25 cellular contexts compared by ENCODE assay signal in the genomic region with DNA sequence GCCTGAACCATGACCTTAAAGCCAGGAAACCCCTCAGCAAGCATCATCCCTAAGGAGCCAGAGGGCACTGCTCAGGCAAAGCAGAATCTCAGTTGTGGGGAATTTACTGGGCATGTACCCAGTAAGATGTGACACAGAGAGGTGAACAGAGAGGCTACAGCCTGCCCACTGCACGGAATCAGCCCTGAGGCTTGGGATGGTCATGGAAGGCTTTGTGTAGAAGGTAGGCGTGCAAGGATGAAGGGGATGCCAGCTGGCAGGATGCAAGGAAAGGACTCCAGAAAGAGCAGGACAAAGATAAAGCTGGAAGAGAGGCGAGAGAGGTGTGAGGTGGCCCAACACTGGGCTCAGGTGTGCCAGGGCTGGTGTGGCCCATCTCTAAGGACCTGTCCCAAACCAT.
"Had no signal": no experiment of that assay in that cellular context is flagged by ENCODE, and none has a peak within 500 bp of the region (broad histone marks: within the 10 kb centered on the region; RNA-seq: fewer than 3 reads in every experiment).

No MANE protein-coding gene starts in this region.

- H3K4me3 ChIP-seq: ascending aorta, esophagus muscularis mucosa, left ventricle myocardium inferior, lung, neural progenitor cell, right lobe of liver, SK-N-MC, thyroid gland, upper lobe of left lung had no signal

- H3K27me3 ChIP-seq: ascending aorta, brain microvascular endothelial cell, esophagus muscularis mucosa, right lobe of liver, thyroid gland, upper lobe of left lung had no signal

- H3K9me3 Mint-ChIP-seq: activated naive CD8-positive, alpha-beta T cell treated with anti-CD3 and anti-CD28 coated beads for 36 hours; activated T-helper 2 cell treated with anti-CD3 and anti-CD28 coated beads, Interferon-gamma antibody, Interleukin-2, Interleukin-4, amounts not matched to agents 10 μg/mL and 5 μg/mL and 100 μg/mL, durations not matched to agents 14 hours and 24 hours and 36 hours; endodermal cell; naive thymus-derived CD8-positive, alpha-beta T cell; neural progenitor cell; stimulated activated memory B cell treated with anti-CD40 and anti-IgM and Interleukin-4, amounts not matched to agents 10 μg/mL and 1 μg/mL and 100 μg/mL, for 72 hours; stimulated activated naive CD8-positive, alpha-beta T cell treated with anti-CD3 and anti-CD28 coated beads, Interleukin-15, amount 100 ng/mL, for 72 hours had no signal

- H3K4me3 Mint-ChIP-seq: activated CD4-positive, alpha-beta T cell treated with anti-CD3 and anti-CD28 coated beads for 36 hours; activated naive CD8-positive, alpha-beta T cell treated with anti-CD3 and anti-CD28 coated beads for 36 hours; endodermal cell; naive thymus-derived CD8-positive, alpha-beta T cell; neural progenitor cell; stimulated activated memory B cell treated with anti-CD40 and anti-IgM and Interleukin-4, amounts not matched to agents 10 μg/mL and 1 μg/mL and 100 μg/mL, for 72 hours; stimulated activated naive CD8-positive, alpha-beta T cell treated with anti-CD3 and anti-CD28 coated beads, Interleukin-15, amount 100 ng/mL, for 72 hours had no signal

- H3K27me3 Mint-ChIP-seq: activated CD4-positive, alpha-beta T cell treated with anti-CD3 and anti-CD28 coated beads for 36 hours; activated naive CD8-positive, alpha-beta T cell treated with anti-CD3 and anti-CD28 coated beads for 36 hours; stimulated activated memory B cell treated with anti-CD40 and anti-IgM and Interleukin-4, amounts not matched to agents 10 μg/mL and 1 μg/mL and 100 μg/mL, for 72 hours; stimulated activated naive CD8-positive, alpha-beta T cell treated with anti-CD3 and anti-CD28 coated beads, Interleukin-15, amount 100 ng/mL, for 72 hours had no signal

- H3K27ac Mint-ChIP-seq: activated CD4-positive, alpha-beta T cell treated with anti-CD3 and anti-CD28 coated beads for 36 hours; activated naive CD8-positive, alpha-beta T cell treated with anti-CD3 and anti-CD28 coated beads for 36 hours; activated T-helper 2 cell treated with anti-CD3 and anti-CD28 coated beads, Interferon-gamma antibody, Interleukin-2, Interleukin-4, amounts not matched to agents 10 μg/mL and 5 μg/mL and 100 μg/mL, durations not matched to agents 14 hours and 24 hours and 36 hours; endodermal cell; neural progenitor cell; stimulated activated memory B cell treated with anti-CD40 and anti-IgM and Interleukin-4, amounts not matched to agents 10 μg/mL and 1 μg/mL and 100 μg/mL, for 72 hours had no signal

- ATAC-seq: activated CD4-positive, alpha-beta T cell treated with anti-CD3 and anti-CD28 coated beads for 36 hours; naive thymus-derived CD8-positive, alpha-beta T cell; right lobe of liver; stimulated activated memory B cell treated with anti-CD40 and anti-IgM and Interleukin-4, amounts not matched to agents 10 μg/mL and 1 μg/mL and 100 μg/mL, for 72 hours; stimulated activated naive CD8-positive, alpha-beta T cell treated with anti-CD3 and anti-CD28 coated beads, Interleukin-15, amount 100 ng/mL, for 72 hours had no signal

- H3K4me1 ChIP-seq: neural progenitor cell had no signal

- H3K27ac ChIP-seq: ascending aorta, brain microvascular endothelial cell, esophagus muscularis mucosa, left ventricle myocardium inferior, neural progenitor cell, right lobe of liver, SK-N-MC, thyroid gland, upper lobe of left lung had no signal

- H3K36me3 ChIP-seq: neural progenitor cell had no signal

- DNase-seq: activated CD4-positive, alpha-beta T cell treated with anti-CD3 and anti-CD28 coated beads for 36 hours; activated CD4-positive, alpha-beta T cell treated with anti-CD3 and anti-CD28 coated beads, Interleukin-2, amount 50 U/mL, for 48 hours; activated CD4-positive, CD25-positive, alpha-beta regulatory T cell; activated naive CD8-positive, alpha-beta T cell treated with anti-CD3 and anti-CD28 coated beads for 36 hours; activated T-cell treated with anti-CD3 and anti-CD28 coated beads, Interleukin-2, amount 50 U/mL, for 48 hours; brain microvascular endothelial cell; endodermal cell; foreskin melanocyte; left ventricle myocardium inferior; naive thymus-derived CD8-positive, alpha-beta T cell; small intestine; stimulated activated CD4-positive, alpha-beta T cell treated with anti-CD3 and anti-CD28 coated beads, Interleukin-1b, Interleukin-23, amount 100 ng/mL, for 48 hours; stimulated activated CD4-positive, alpha-beta T cell treated with anti-CD3 and anti-CD28 coated beads, Interleukin-4, amount 100 ng/mL, for 4 hours; stimulated activated CD8-positive, alpha-beta memory T cell treated with anti-CD3 and anti-CD28 coated beads, Interleukin-4, amount 100 ng/mL, for 48 hours; thyroid gland had no signal

- H3K9me3 ChIP-seq: ascending aorta, esophagus muscularis mucosa, left ventricle myocardium inferior, right lobe of liver, thyroid gland, upper lobe of left lung had no signal
